In the genomic region with DNA sequence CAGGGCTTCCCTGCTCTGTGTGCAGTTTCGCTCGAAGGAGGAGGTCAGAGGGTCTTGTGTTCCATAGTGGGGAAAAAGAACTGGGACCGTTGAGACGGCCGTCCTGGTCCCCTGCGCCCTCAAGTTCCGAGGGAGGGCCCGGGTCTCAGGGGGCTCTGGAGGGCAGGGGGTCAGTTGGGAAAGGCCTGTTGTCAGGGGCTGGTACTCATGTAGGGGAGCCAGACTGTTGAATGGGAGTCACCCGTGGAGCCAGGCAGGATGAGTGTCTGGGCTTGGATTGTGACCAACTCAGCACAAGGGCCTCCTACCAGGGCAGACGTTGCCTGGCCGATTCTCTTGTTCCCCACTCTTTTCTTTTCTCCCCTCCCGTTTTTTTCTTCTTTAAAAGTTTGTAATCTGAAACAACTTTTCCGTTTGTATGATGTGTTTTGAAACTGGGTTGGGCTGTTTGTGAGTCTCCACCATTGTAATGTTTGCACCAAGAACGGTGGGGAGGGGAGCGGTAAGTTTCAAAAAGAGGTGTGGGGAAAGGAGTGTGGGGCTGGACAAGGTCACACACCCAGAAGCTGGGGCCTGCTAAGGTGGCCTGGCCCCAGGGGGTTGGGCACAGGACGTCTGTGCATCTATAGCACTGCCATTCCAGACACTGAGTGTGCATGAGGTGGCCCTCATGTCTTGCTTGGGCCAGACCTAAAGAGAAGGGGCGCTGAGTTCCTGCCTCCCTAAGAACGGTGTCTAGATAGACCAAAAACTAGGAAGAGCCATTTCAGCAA, we compare ENCODE assay signal across 8 cellular contexts. TPM values are rescaled to one million over a fixed set of nuclear protein-coding genes. Genes with fewer than 3 reads are reported as not detected.
DNase-seq lines count a peak whose midpoint lies in the region; ATAC-seq and TF ChIP-seq lines count a peak whose summit lies in the region.

No MANE protein-coding gene starts in this region.

- peak overlapping the region; percentile 59 for H3K4me3 ChIP-seq in LNCaP clone FGC (ENCODE audit: low read depth, low read length)
- H3K4me3 ChIP-seq in right atrium auricular region, result peak overlapping the region; percentile 74 to 83

- peaks cover 3% of the 10 kb centered on the region for H3K36me3 Mint-ChIP-seq in activated naive CD8-positive, alpha-beta T cell treated with anti-CD3 and anti-CD28 coated beads, Interleukin-2, amount 50 U/mL, for 24 hours (ENCODE audit: low read depth)

- no peaks in the 10 kb centered on the region for H3K27me3 ChIP-seq in right atrium auricular region

- H3K27ac Mint-ChIP-seq in activated naive CD8-positive, alpha-beta T cell treated with anti-CD3 and anti-CD28 coated beads, Interleukin-2, amount 50 U/mL, for 24 hours, result peak overlapping the region; percentile 93

- peak overlapping the region; percentile 94 for H3K4me3 Mint-ChIP-seq in activated naive CD8-positive, alpha-beta T cell treated with anti-CD3 and anti-CD28 coated beads, Interleukin-2, amount 50 U/mL, for 24 hours

- H3K27me3 Mint-ChIP-seq in activated naive CD8-positive, alpha-beta T cell treated with anti-CD3 and anti-CD28 coated beads, Interleukin-2, amount 50 U/mL, for 24 hours, result no peaks in the 10 kb centered on the region

- intact Hi-C loops in sciatic nerve (cut with DNase I), result loop anchor here (10.0 kb wide), 1 partner anchor 72 kb away; no protein-coding TSS in a partner anchor

- peak; percentile 45 for ATAC-seq in activated naive CD8-positive, alpha-beta T cell treated with anti-CD3 and anti-CD28 coated beads, Interleukin-2, amount 50 U/mL, for 24 hours
- ATAC-seq in sciatic nerve (peak; percentile 86), GM18861 (IDR thresholded peaks at IDR 0.05; ENCODE audit: unreplicated experiment) (no peak), GM18517 (IDR thresholded peaks at IDR 0.05; ENCODE audit: unreplicated experiment) (no peak)

- no peaks in the 10 kb centered on the region for H3K36me3 ChIP-seq in right atrium auricular region

- H3K4me1 ChIP-seq in right atrium auricular region, result peaks cover 0 to 13% of the 10 kb centered on the region in 2 donors

- peak overlapping the region; percentile 80 for H3K27ac ChIP-seq in right atrium auricular region

- H3K4me1 Mint-ChIP-seq in activated naive CD8-positive, alpha-beta T cell treated with anti-CD3 and anti-CD28 coated beads, Interleukin-2, amount 50 U/mL, for 24 hours, result peaks cover 63% of the 10 kb centered on the region

- no peaks in the 10 kb centered on the region for H3K9me3 Mint-ChIP-seq in activated naive CD8-positive, alpha-beta T cell treated with anti-CD3 and anti-CD28 coated beads, Interleukin-2, amount 50 U/mL, for 24 hours

- peak; percentile 79 for DNase-seq in GM03348 (ENCODE audit: low spot score)
- DNase-seq in LNCaP clone FGC (ENCODE audit: low read depth), result no peak
- peak; percentile 40 for DNase-seq in activated naive CD8-positive, alpha-beta T cell treated with anti-CD3 and anti-CD28 coated beads, Interleukin-2, amount 50 U/mL, for 24 hours
- DNase-seq in right atrium auricular region (ENCODE audit: low spot score), result peak; percentile 80
- peak; percentile 75 for DNase-seq in sciatic nerve (ENCODE audit: low spot score)
- no peak for DNase-seq in NCI-H2196 (lab: John Stamatoyannopoulos, UW; ENCODE audit: unreplicated experiment)

- H3K9me3 ChIP-seq in right atrium auricular region, result no peaks in the 10 kb centered on the region

- TF ChIP-seq CTCF in LNCaP clone FGC (IDR thresholded peaks at IDR 0.05; ENCODE audit: control insufficient read depth, extremely low read depth, insufficient read depth) (no peak), right atrium auricular region (IDR thresholded peaks at IDR 0.05) (no peak)

RNA-seq across cellular contexts. Expression of a gene that starts 1.1 kb away (rescaled TPM):
- total RNA-seq in right atrium auricular region, result 10 to 100 TPM in 1 of 2 donors, 1 to 10 TPM in 1; 8.2 to 10.5 TPM
- 19.5 TPM for total RNA-seq in sciatic nerve

Comparison
In these comparisons a context has a peak if more than half of its experiments do, and no peak if none do; other contexts are left out.
1. DNase-seq: peak in GM03348 (single experiment), activated naive CD8-positive, alpha-beta T cell treated with anti-CD3 and anti-CD28 coated beads, Interleukin-2, amount 50 U/mL, for 24 hours (single experiment), right atrium auricular region (single experiment) and sciatic nerve (single experiment); none in LNCaP clone FGC (single experiment) and NCI-H2196 (single experiment).
2. ATAC-seq: peak in activated naive CD8-positive, alpha-beta T cell treated with anti-CD3 and anti-CD28 coated beads, Interleukin-2, amount 50 U/mL, for 24 hours (single experiment) and sciatic nerve (single experiment); none in GM18861 (single experiment) and GM18517 (single experiment).